ENCODE assay signal across 1 cellular context in the genomic region with DNA sequence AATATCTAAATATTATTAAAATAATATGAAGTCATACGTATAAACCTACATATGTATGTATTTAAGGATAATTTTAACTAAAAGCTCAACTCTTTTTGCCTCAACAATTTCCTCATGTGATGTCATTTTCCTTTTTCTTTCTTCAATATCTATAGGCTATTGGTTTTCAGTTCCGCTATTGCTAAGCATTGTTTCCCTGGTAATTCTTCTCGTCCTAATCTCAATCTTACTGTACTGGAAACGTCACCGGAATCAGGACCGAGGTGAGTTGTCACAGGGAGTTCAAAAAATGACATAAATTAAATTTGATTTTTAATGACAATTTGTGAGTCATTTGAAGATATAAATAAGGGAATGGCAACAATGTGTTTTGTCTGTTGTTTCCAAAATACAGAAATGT.
A peak's percentile ranks its signal among the peaks of the same experiment; 100 is the strongest.
TF ChIP-seq lines count a peak whose summit lies in the region.

No MANE protein-coding gene starts in this region.

TF ChIP-seq in HepG2, 621 proteins besides CTCF, POLR2A, EP300 and RAD21:
- TF ChIP-seq CREB1 (IDR thresholded peaks at IDR 0.05) (peak; percentile 24; the same call in 1 of the 2 replicates), CREB1 (CRISPR knock-in tag; IDR thresholded peaks at IDR 0.05) (no peak), WIZ (CRISPR knock-in tag; IDR thresholded peaks at IDR 0.05) (no peak)
